In genomic region chr11:104142701-104143100, GRCh38 we compare ENCODE assay signal across 20 cellular contexts.
"Had no signal": no experiment of that assay in that cellular context is flagged by ENCODE, and none has a peak within 500 bp of the region (broad histone marks: within the 10 kb centered on the region; RNA-seq: fewer than 3 reads in every experiment).

No MANE protein-coding gene starts in this region.

- H3K4me1 ChIP-seq: left lung, lower lobe of right lung, neural progenitor cell, right atrium auricular region, right lobe of liver, tibial nerve, uterus had no signal

- H3K4me2 ChIP-seq: hepatocyte, neural progenitor cell had no signal

- H3K79me2 ChIP-seq: hepatocyte had no signal

- DNase-seq: kidney glomerular epithelial cell; left cardiac atrium; left lung; lower lobe of right lung; mammary epithelial cell; mesenchymal stem cell; naive thymus-derived CD8-positive, alpha-beta T cell; ovary; right lobe of liver; stimulated activated CD4-positive, alpha-beta T cell treated with anti-CD3 and anti-CD28 coated beads, Interleukin-12 subunit alpha, Interleukin-12 subunit beta, amount 100 ng/mL, for 4 hours; stimulated activated CD4-positive, alpha-beta T cell treated with anti-CD3 and anti-CD28 coated beads, Interleukin-15, amount 100 ng/mL, for 24 hours; stimulated activated CD4-positive, alpha-beta T cell treated with anti-CD3 and anti-CD28 coated beads, Interleukin-2, amount 100 ng/mL, for 24 hours; stimulated activated CD4-positive, alpha-beta T cell treated with anti-CD3 and anti-CD28 coated beads, Interleukin-4, amount 100 ng/mL, for 1 hour; stimulated activated naive B cell treated with anti-CD40 and anti-IgM and Interleukin-4, amounts not matched to agents 10 μg/mL and 1 μg/mL and 100 μg/mL, for 72 hours; uterus had no signal

- H3K9me3 ChIP-seq: left lung, lower lobe of right lung, ovary, right atrium auricular region, right lobe of liver, tibial nerve, uterus had no signal

- H3K4me3 ChIP-seq: hepatocyte, left lung, lower lobe of right lung, neural progenitor cell, ovary, right atrium auricular region, right lobe of liver, tibial nerve, uterus had no signal

- H2AFZ ChIP-seq: hepatocyte, neural progenitor cell had no signal

- H3K9ac ChIP-seq: neural progenitor cell had no signal

- FAIRE-seq: keratinocyte had no signal

- H3K36me3 ChIP-seq: left lung, lower lobe of right lung, neural progenitor cell, ovary, right atrium auricular region, right lobe of liver, tibial nerve, uterus had no signal

- H3K27ac ChIP-seq: hepatocyte, left lung, lower lobe of right lung, neural progenitor cell, ovary, right atrium auricular region, right lobe of liver, tibial nerve, uterus had no signal

- H3K27me3 ChIP-seq: hepatocyte, left lung, neural progenitor cell, ovary, right atrium auricular region, right lobe of liver, tibial nerve, uterus had no signal
